6 cellular contexts compared by ENCODE assay signal in genomic region chr20:63968136-63968927, GRCh38. TPM values are rescaled to one million over a fixed set of nuclear protein-coding genes. Genes with fewer than 3 reads are reported as not detected.
DNase-seq lines count a peak whose midpoint lies in the region; TF ChIP-seq lines count a peak whose summit lies in the region.

No MANE protein-coding gene starts in this region.

- no peak overlapping the region for H2BK120ac ChIP-seq in trophoblast cell (ENCODE audit: insufficient read depth, low read length, poor library complexity)

- H3K14ac ChIP-seq in trophoblast cell (ENCODE audit: low read length): no peak overlapping the region

- H3K79me1 ChIP-seq in trophoblast cell (ENCODE audit: low read length): peaks cover 8% of the 10 kb centered on the region

- no peaks in the 10 kb centered on the region for H3K9me3 Mint-ChIP-seq in chondrocyte (ENCODE audit: low read depth)

- TF ChIP-seq POLR2A in tibial nerve (IDR thresholded peaks at IDR 0.05): no peak

- no peak overlapping the region for H2AK5ac ChIP-seq in trophoblast cell (ENCODE audit: low read length)

- H3K27me3 Mint-ChIP-seq in chondrocyte (ENCODE audit: low read depth): no peaks in the 10 kb centered on the region

- H3K4me2 ChIP-seq in trophoblast cell (ENCODE audit: low read length): peak overlapping the region; percentile 94

- H4K91ac ChIP-seq in trophoblast cell (ENCODE audit: low read depth, low read length): no peak overlapping the region

- peaks cover 5% of the 10 kb centered on the region for H3K4me1 ChIP-seq in HUES48 (ENCODE audit: control insufficient read depth, insufficient read depth, low read length)
- H3K4me1 ChIP-seq in trophoblast cell (ENCODE audit: control insufficient read depth in 1 of 2, insufficient read depth in 2 of 2, low read length in 2 of 2): peaks cover 6 to 10% of the 10 kb centered on the region in 2 experiments
- H3K4me1 ChIP-seq in tibial nerve: peaks cover 0 to 27% (median 7%) of the 10 kb centered on the region in 4 donors

- peaks cover 38% of the 10 kb centered on the region for H3K9me3 ChIP-seq in HUES48 (ENCODE audit: control insufficient read depth, insufficient read depth, low read length)
- peaks cover 41% of the 10 kb centered on the region for H3K9me3 ChIP-seq in trophoblast cell (ENCODE audit: insufficient read depth, low read depth, low read length)
- H3K9me3 ChIP-seq in tibial nerve: no peaks in the 10 kb centered on the region

- no peak for TF ChIP-seq EP300 in tibial nerve (IDR thresholded peaks at IDR 0.05)

- peaks cover 12% of the 10 kb centered on the region for H3K4me1 Mint-ChIP-seq in chondrocyte (ENCODE audit: low read depth)

- WGBS in trophoblast cell (ENCODE audit: extremely low coverage, insufficient coverage, insufficient read length): no CpG with 5 or more reads among the region's 14 CpGs
- 69 to 76% methylated on average over 13 to 14 of the region's 14 CpGs for WGBS in tibial nerve, 2 donors

- H2AFZ ChIP-seq in trophoblast cell (ENCODE audit: insufficient read depth, low read length, poor library complexity): no peak overlapping the region

- no peak overlapping the region for H3K4ac ChIP-seq in trophoblast cell (ENCODE audit: low read depth, low read length)

- no peak overlapping the region for H4K8ac ChIP-seq in trophoblast cell (ENCODE audit: low read depth, low read length)

- no peak overlapping the region for H2BK5ac ChIP-seq in trophoblast cell (ENCODE audit: low read depth, low read length, poor library complexity)

- peak overlapping the region; percentile 49 for H3K27ac Mint-ChIP-seq in chondrocyte (ENCODE audit: unreplicated experiment)

- no peak overlapping the region for H3K18ac ChIP-seq in trophoblast cell (ENCODE audit: low read length)

- H3K27me3 ChIP-seq in HUES48 (ENCODE audit: control insufficient read depth, insufficient read depth, low read length): no peaks in the 10 kb centered on the region
- no peaks in the 10 kb centered on the region for H3K27me3 ChIP-seq in trophoblast cell (ENCODE audit: insufficient read depth, low read length)
- H3K27me3 ChIP-seq in tibial nerve: no peaks in the 10 kb centered on the region

- H3K79me2 ChIP-seq in trophoblast cell (ENCODE audit: control insufficient read depth, insufficient read depth, low read length, poor library complexity): peaks cover 7% of the 10 kb centered on the region

- H2BK12ac ChIP-seq in trophoblast cell (ENCODE audit: low read length): no peak overlapping the region

- H3K9ac ChIP-seq in HUES48 (ENCODE audit: low read depth, low read length): no peak overlapping the region
- no peak overlapping the region for H3K9ac ChIP-seq in trophoblast cell (ENCODE audit: low read length)

- H3K27ac ChIP-seq in HUES48 (ENCODE audit: low read depth, low read length): peak overlapping the region; percentile 49
- H3K27ac ChIP-seq in trophoblast cell (ENCODE audit: low read depth, low read length): no peak overlapping the region
- peak overlapping the region in 2 of 4 donors; percentile 75 to 86 for H3K27ac ChIP-seq in tibial nerve

- H3K36me3 ChIP-seq in HUES48 (ENCODE audit: control insufficient read depth, insufficient read depth, low read length) (peaks cover 37% of the 10 kb centered on the region), trophoblast cell (ENCODE audit: control insufficient read depth in 1 of 2, insufficient read depth in 2 of 2, low read length in 2 of 2) (peaks cover 35 to 39% of the 10 kb centered on the region in 2 experiments), tibial nerve (peaks cover 0 to 38% (median 0%) of the 10 kb centered on the region in 3 donors)

- TF ChIP-seq CTCF in chondrocyte (IDR thresholded peaks at IDR 0.05) (no peak), tibial nerve (IDR thresholded peaks at IDR 0.05) (no peak)

- H3K4me3 ChIP-seq in HUES48 (ENCODE audit: low read depth, low read length) (peak overlapping the region; percentile 77), trophoblast cell (ENCODE audit: low read depth, low read length) (no peak overlapping the region), tibial nerve (peak overlapping the region in 2 of 4 donors; percentile 50 to 73)

- peaks cover 2% of the 10 kb centered on the region for H3K36me3 Mint-ChIP-seq in chondrocyte (ENCODE audit: low read depth)

- no peak overlapping the region for H4K12ac ChIP-seq in trophoblast cell (ENCODE audit: low read depth, low read length)

- H3K23ac ChIP-seq in trophoblast cell (ENCODE audit: low read length): no peak overlapping the region

- H3K4me3 Mint-ChIP-seq in chondrocyte (ENCODE audit: unreplicated experiment): peak overlapping the region; percentile 75

- DNase-seq in chondrocyte (ENCODE audit: low spot score) (no peak), trophoblast cell (peak in 1 of 2 donors; percentile 33), DMS 273 (lab: John Stamatoyannopoulos, UW; ENCODE audit: unreplicated experiment) (no peak), tibial nerve (ENCODE audit: low spot score in 2 of 2) (no peak)
- DNase-seq in stimulated activated CD4-positive, alpha-beta T cell treated with anti-CD3 and anti-CD28 coated beads, Interleukin-4, amount 100 ng/mL, for 24 hours: no peak

RNA-seq across cellular contexts. Expression of gene ZNF512B, which starts 1.4 kb away (rescaled TPM):
- total RNA-seq in chondrocyte: 36.5 to 44.3 TPM (median 37.2 TPM) in 3 replicates
- polyA plus RNA-seq in trophoblast cell (2013): 7.5 and 7.8 TPM in 2 replicates
- 10 to 100 TPM in 2 of 4 donors, 1 to 10 TPM in 2; 8.3 to 18.3 (median 11.7) TPM for total RNA-seq in tibial nerve

RNA-seq across cellular contexts. Expression of gene SAMD10, which starts 11.1 kb away (rescaled TPM):
- total RNA-seq in chondrocyte (3.8 to 4.7 TPM (median 4.3 TPM) in 3 replicates), tibial nerve (1 to 10 TPM; 1.3 to 5.1 (median 2.8) TPM)
- polyA plus RNA-seq in trophoblast cell (2013): 4.3 and 4.5 TPM in 2 replicates

RNA-seq across cellular contexts. Expression of gene UCKL1, which starts 12.1 kb away (rescaled TPM):
- total RNA-seq in chondrocyte: 24.3 to 27.5 TPM (median 27.2 TPM) in 3 replicates
- polyA plus RNA-seq in trophoblast cell (2013): 28.2 and 30.1 TPM in 2 replicates
- 10 to 100 TPM; 31.2 to 96.0 (median 50.0) TPM for total RNA-seq in tibial nerve

RNA-seq across cellular contexts. Expression of gene PRPF6, which starts 12.6 kb away (rescaled TPM):
- total RNA-seq in chondrocyte (49.0 to 56.6 TPM (median 49.5 TPM) in 3 replicates), tibial nerve (10 to 100 TPM; 70.5 to 77.0 (median 73.8) TPM)
- 45.4 and 45.8 TPM in 2 replicates for polyA plus RNA-seq in trophoblast cell (2013)
